In the genomic region with DNA sequence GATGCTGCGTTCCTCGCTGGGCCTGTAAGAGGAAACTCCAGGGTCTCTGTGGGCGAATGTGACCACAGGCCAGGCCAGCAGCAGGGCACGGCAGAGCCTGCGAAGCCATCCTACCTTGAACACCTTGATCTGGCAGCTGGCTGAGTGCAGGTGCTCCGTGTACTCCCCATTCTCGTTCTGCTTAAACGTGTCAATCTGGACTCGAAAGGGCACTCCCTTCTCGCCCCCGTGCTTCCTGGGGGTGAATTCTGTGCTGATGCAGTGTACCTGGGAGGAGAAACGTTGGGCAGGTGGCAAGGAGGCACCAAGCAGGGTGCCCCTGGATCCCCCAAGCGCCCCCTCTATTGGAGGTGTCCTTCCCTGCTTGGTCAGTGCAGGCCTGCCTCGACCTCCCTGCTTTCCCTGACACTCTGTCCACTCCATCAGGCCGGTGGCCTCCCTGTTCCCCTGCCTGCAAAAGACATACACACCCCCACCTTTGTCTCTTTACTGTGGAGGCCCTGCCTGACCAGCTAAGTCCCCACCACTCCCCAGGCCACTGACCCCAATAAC, we compare ENCODE assay signal across 17 cellular contexts. TPM values are rescaled to one million over a fixed set of nuclear protein-coding genes. Genes with fewer than 3 reads are reported as not detected.
A peak's percentile ranks its signal among the peaks of the same experiment; 100 is the strongest.
DNase-seq lines count a peak whose midpoint lies in the region; ATAC-seq, FAIRE-seq and TF ChIP-seq lines count a peak whose summit lies in the region.
"Had no signal": no experiment of that assay in that cellular context is flagged by ENCODE, and none has a peak within 500 bp of the region (broad histone marks: within the 10 kb centered on the region; RNA-seq: fewer than 3 reads in every experiment).

No MANE protein-coding gene starts in this region.

- H3K27me3 ChIP-seq in H1 (replicated peaks in 1 of 4; ENCODE audit: control insufficient read depth in 3 of 4, extremely low read depth in 1 of 4, insufficient read depth in 3 of 4, low read length in 3 of 4) (0 out of 7 replicates have a peak, but pooled peaks cover 0 to 2% (median 0%) of the 10 kb centered on the region in 4 experiments), trophoblast cell (ENCODE audit: insufficient read depth, low read length) (no peaks in the 10 kb centered on the region), upper lobe of right lung (no peaks in the 10 kb centered on the region)

- H2BK5ac ChIP-seq in H1 (ENCODE audit: low read depth, low read length), result no peak overlapping the region; the same call in 1 of the 2 replicates
- no peak overlapping the region for H2BK5ac ChIP-seq in trophoblast cell (ENCODE audit: low read depth, low read length, poor library complexity)

- H3K4me3 ChIP-seq in H1 (ENCODE audit: extremely low read depth in 1 of 4, insufficient read depth in 2 of 4, low read depth in 3 of 4, low read length in 4 of 4) (no peak overlapping the region), trophoblast cell (ENCODE audit: low read depth, low read length) (no peak overlapping the region), upper lobe of right lung (no peak overlapping the region)

- POLR2A ChIA-PET in H1 (lab: Charles Lee; ENCODE audit: partially characterized antibody), result no interaction called here

- H2BK15ac ChIP-seq in H1 (ENCODE audit: low read length), result no peak overlapping the region

- CTCF ChIA-PET in H1 (lab: Charles Lee; ENCODE audit: partially characterized antibody), result interaction anchor here (0.6 to 1.2 kb wide), 2 partner anchors 10 to 57 kb away, joined by 3 read pairs; no protein-coding TSS in a partner anchor

- H3K79me2 ChIP-seq in H1 (ENCODE audit: control insufficient read depth in 1 of 2, insufficient read depth in 2 of 2, low read length in 2 of 2) (no peaks in the 10 kb centered on the region), trophoblast cell (ENCODE audit: control insufficient read depth, insufficient read depth, low read length, poor library complexity) (no peaks in the 10 kb centered on the region)

- TF ChIP-seq CTCF in H1 (IDR thresholded peaks at IDR 0.05; ENCODE audit: control extremely low read depth in 1 of 3, insufficient read depth in 1 of 3, low read depth in 1 of 3, low read length in 3 of 3), result no peak
- no peak for TF ChIP-seq CTCF in upper lobe of right lung (IDR thresholded peaks at IDR 0.05)

- ATAC-seq in upper lobe of right lung (peak; percentile 7), HG02884 (IDR thresholded peaks at IDR 0.05; ENCODE audit: unreplicated experiment) (no peak)
- ATAC-seq: HCT116 had no signal

- no peak overlapping the region for H3K23ac ChIP-seq in H1 (ENCODE audit: insufficient read length)
- no peak overlapping the region for H3K23ac ChIP-seq in trophoblast cell (ENCODE audit: low read length)

- H3K36me3 ChIP-seq in H1 (ENCODE audit: control insufficient read depth in 2 of 4, insufficient read depth in 4 of 4, low read length in 3 of 4), result no peaks in the 10 kb centered on the region
- H3K36me3 ChIP-seq in trophoblast cell (ENCODE audit: control insufficient read depth in 1 of 2, insufficient read depth in 2 of 2, low read length in 2 of 2), result no peaks in the 10 kb centered on the region
- no peaks in the 10 kb centered on the region for H3K36me3 ChIP-seq in upper lobe of right lung

- H3K9me3 ChIP-seq in H1 (ENCODE audit: insufficient read depth in 2 of 2, low read depth in 1 of 2, low read length in 1 of 2) (no peaks in the 10 kb centered on the region), trophoblast cell (ENCODE audit: insufficient read depth, low read depth, low read length) (no peaks in the 10 kb centered on the region), upper lobe of right lung (no peaks in the 10 kb centered on the region)
- H3K9me3 ChIP-seq: Caco-2 had no signal

- 89% methylated on average over 15 of the region's 15 CpGs; no CpG with 5 or more reads in 1 of the 2 experiments for WGBS in H1 (ENCODE audit: extremely low coverage in 1 of 2, insufficient coverage in 1 of 2, insufficient read length in 1 of 2, insufficient replicate concordance in 2 of 2, low coverage in 1 of 2, low lambda C conversion rate in 2 of 2, missing lambda C conversion rate in 1 of 2), 2 experiments
- WGBS in trophoblast cell (ENCODE audit: extremely low coverage, insufficient coverage, insufficient read length), result no CpG with 5 or more reads among the region's 15 CpGs

- H3K4ac ChIP-seq in H1 (replicated peaks; ENCODE audit: insufficient read length, low read depth, low read length) (no peak overlapping the region), trophoblast cell (ENCODE audit: low read depth, low read length) (no peak overlapping the region)

- H3K14ac ChIP-seq in H1 (ENCODE audit: insufficient read length) (no peak overlapping the region), trophoblast cell (ENCODE audit: low read length) (peak overlapping the region; percentile 22)

- H2BK12ac ChIP-seq in H1 (ENCODE audit: low read depth, low read length), result no peak overlapping the region
- H2BK12ac ChIP-seq in trophoblast cell (ENCODE audit: low read length), result no peak overlapping the region

- no peak overlapping the region for H3K56ac ChIP-seq in H1 (replicated peaks; ENCODE audit: insufficient read length, low read depth, low read length)

- no peaks in the 10 kb centered on the region for H4K20me1 ChIP-seq in H1 (replicated peaks in 1 of 2; ENCODE audit: control insufficient read depth in 1 of 2, insufficient read depth in 2 of 2, low read length in 2 of 2)

- no peak overlapping the region for H3K27ac ChIP-seq in H1 (ENCODE audit: low read depth, low read length)
- H3K27ac ChIP-seq in trophoblast cell (ENCODE audit: low read depth, low read length), result no peak overlapping the region
- H3K27ac ChIP-seq in upper lobe of right lung, result no peak overlapping the region
- H3K27ac ChIP-seq: 22Rv1 had no signal

- no peak overlapping the region for H2BK20ac ChIP-seq in H1 (ENCODE audit: low read length)

- H4K8ac ChIP-seq in H1 (ENCODE audit: extremely low read depth, insufficient read depth, low read length) (0 out of 2 replicates have a peak overlapping the region, but pooled peaks have one; percentile 53), trophoblast cell (ENCODE audit: low read depth, low read length) (no peak overlapping the region)

- H3K18ac ChIP-seq in H1 (ENCODE audit: extremely low read depth, low read length), result no peak overlapping the region
- no peak overlapping the region for H3K18ac ChIP-seq in trophoblast cell (ENCODE audit: low read length)

- intact Hi-C loops in upper lobe of right lung (cut with DNase I), result no loop called here

- H4K12ac ChIP-seq in trophoblast cell (ENCODE audit: low read depth, low read length), result no peak overlapping the region

- no peak for TF ChIP-seq RAD21 in H1 (IDR thresholded peaks at IDR 0.05 in 1 of 2, conservative IDR thresholded peaks at IDR 0.05 in 1 of 2; ENCODE audit: low read depth in 2 of 2, low read length in 2 of 2)

- no peak overlapping the region for H4K5ac ChIP-seq in H1 (ENCODE audit: insufficient read length, low read depth, low read length)

- no peak for TF ChIP-seq EP300 in H1 (IDR thresholded peaks at IDR 0.05; ENCODE audit: borderline replicate concordance in 1 of 2, low read depth in 2 of 2, low read length in 2 of 2)

- no peaks in the 10 kb centered on the region for H3K79me1 ChIP-seq in H1 (ENCODE audit: low read depth, low read length)
- H3K79me1 ChIP-seq in trophoblast cell (ENCODE audit: low read length), result peaks cover 4% of the 10 kb centered on the region

- H3K23me2 ChIP-seq in H1 (ENCODE audit: low read depth, low read length), result no peaks in the 10 kb centered on the region

- TF ChIP-seq POLR2A in H1 (IDR thresholded peaks at IDR 0.05; ENCODE audit: control extremely low read depth in 1 of 2, low read depth in 2 of 2, low read length in 2 of 2), result no peak

- no peaks in the 10 kb centered on the region; a peak in 1 of 7 replicates for H3K4me1 ChIP-seq in H1 (replicated peaks in 1 of 4; ENCODE audit: control insufficient read depth in 3 of 4, insufficient read depth in 4 of 4, low read length in 3 of 4)
- peaks cover 0 to 5% of the 10 kb centered on the region in 2 experiments for H3K4me1 ChIP-seq in trophoblast cell (ENCODE audit: control insufficient read depth in 1 of 2, insufficient read depth in 2 of 2, low read length in 2 of 2)
- no peaks in the 10 kb centered on the region for H3K4me1 ChIP-seq in upper lobe of right lung
- H3K4me1 ChIP-seq: Caco-2 had no signal

- no peak for FAIRE-seq in H1 (lab: Jason Lieb, UNC)
- FAIRE-seq: GM12892 had no signal

- H2AK5ac ChIP-seq in H1 (ENCODE audit: low read depth, low read length) (no peak overlapping the region), trophoblast cell (ENCODE audit: low read length) (no peak overlapping the region)

- H2BK120ac ChIP-seq in H1 (replicated peaks; ENCODE audit: low read depth, low read length) (no peak overlapping the region), trophoblast cell (ENCODE audit: insufficient read depth, low read length, poor library complexity) (no peak overlapping the region)

- H3K4me2 ChIP-seq in H1 (ENCODE audit: insufficient read depth in 1 of 2, low read depth in 2 of 2, low read length in 2 of 2) (no peak overlapping the region), trophoblast cell (ENCODE audit: low read length) (no peak overlapping the region)

- H3K9ac ChIP-seq in H1 (replicated peaks in 1 of 4; ENCODE audit: extremely low read depth in 1 of 4, low read depth in 3 of 4, low read length in 3 of 4) (no peak overlapping the region), trophoblast cell (ENCODE audit: low read length) (no peak overlapping the region)

- no peak overlapping the region for H2AFZ ChIP-seq in H1 (ENCODE audit: low read length)
- no peak overlapping the region for H2AFZ ChIP-seq in trophoblast cell (ENCODE audit: insufficient read depth, low read length, poor library complexity)

- peak; percentile 39 for DNase-seq in activated effector memory CD4-positive, alpha-beta T cell treated with anti-CD3 and anti-CD28 coated beads, Interleukin-2, amount 50 U/mL, for 16 hours
- no peak for DNase-seq in activated effector memory CD4-positive, alpha-beta T cell treated with Interleukin-2 at 50 U/mL for 16 hours
- DNase-seq in H1 (ENCODE audit: low read depth in 1 of 2, low spot score in 2 of 2), result no peak
- no peak for DNase-seq in trophoblast cell
- peak; percentile 50 for DNase-seq in upper lobe of right lung
- DNase-seq in NCI-H510A (lab: John Stamatoyannopoulos, UW), result no peak
- no peak for DNase-seq in activated CD4-positive, alpha-beta T cell treated with anti-CD3 and anti-CD28 coated beads, Interleukin-2, amount 50 U/mL, for 4 hours
- DNase-seq: CD8-positive, alpha-beta memory T cell; GDM1; GOT3; IMR-90 had no signal

- H4K91ac ChIP-seq in H1 (replicated peaks; ENCODE audit: insufficient read length, low read length) (no peak overlapping the region), trophoblast cell (ENCODE audit: low read depth, low read length) (no peak overlapping the region)

RNA-seq across cellular contexts. Expression of a gene that starts 38.2 kb away (rescaled TPM):
- total RNA-seq in H1 (2021; fragmentation: NEBNext Ultra II Directional; extraction: Animal tissue kit (Norgen Biotek cat#: 25700)), result 3.2 and 3.8 TPM in 2 replicates
- 1.5 and 4.0 TPM in 2 replicates for polyA plus RNA-seq in H1 (2011; rRNA removed)
- polyA plus RNA-seq in H1 (2011; cell fraction: cytosol; rRNA removed), result 2.2 TPM
- 3.4 TPM for polyA plus RNA-seq in H1 (2011; cell fraction: nucleus; rRNA removed)
- polyA plus RNA-seq in H1 (2012, experiment 1 of 2), result 0.93 to 1.4 TPM (median 1.0 TPM) in 4 replicates
- polyA plus RNA-seq in H1 (2012, experiment 2 of 2), result 0.24 TPM
- polyA plus RNA-seq in H1 (2013, experiment 1 of 2), result 1.6 TPM
- 1.5 TPM for polyA plus RNA-seq in H1 (2013, experiment 2 of 2)
- 2.9 and 7.2 TPM in 2 replicates for polyA minus RNA-seq in H1 (2011; rRNA and poly(A)+ RNA removed)
- polyA minus RNA-seq in H1 (2011; cell fraction: cytosol; rRNA and poly(A)+ RNA removed), result 1.7 TPM
- polyA minus RNA-seq in H1 (2011; cell fraction: nucleus; rRNA and poly(A)+ RNA removed), result 1.00 TPM
- 5.2 and 5.3 TPM in 2 replicates for polyA plus RNA-seq in trophoblast cell (2013)
- total RNA-seq in upper lobe of right lung, result 22.0 TPM
- total RNA-seq: A673, IMR-90 had no signal
- polyA plus RNA-seq: IMR-90 had no signal

Comparison
In these comparisons a context has a peak if more than half of its experiments do, and no peak if none do; other contexts are left out.
1. DNase-seq: peak in activated effector memory CD4-positive, alpha-beta T cell treated with anti-CD3 and anti-CD28 coated beads, Interleukin-2, amount 50 U/mL, for 16 hours (single experiment) and upper lobe of right lung (single experiment); none in activated effector memory CD4-positive, alpha-beta T cell treated with Interleukin-2 at 50 U/mL for 16 hours (single experiment), H1 (0 of 2), trophoblast cell (0 of 2), NCI-H510A (single experiment) and activated CD4-positive, alpha-beta T cell treated with anti-CD3 and anti-CD28 coated beads, Interleukin-2, amount 50 U/mL, for 4 hours (0 of 2).